ENCODE assay signal across 37 cellular contexts in the genomic region with DNA sequence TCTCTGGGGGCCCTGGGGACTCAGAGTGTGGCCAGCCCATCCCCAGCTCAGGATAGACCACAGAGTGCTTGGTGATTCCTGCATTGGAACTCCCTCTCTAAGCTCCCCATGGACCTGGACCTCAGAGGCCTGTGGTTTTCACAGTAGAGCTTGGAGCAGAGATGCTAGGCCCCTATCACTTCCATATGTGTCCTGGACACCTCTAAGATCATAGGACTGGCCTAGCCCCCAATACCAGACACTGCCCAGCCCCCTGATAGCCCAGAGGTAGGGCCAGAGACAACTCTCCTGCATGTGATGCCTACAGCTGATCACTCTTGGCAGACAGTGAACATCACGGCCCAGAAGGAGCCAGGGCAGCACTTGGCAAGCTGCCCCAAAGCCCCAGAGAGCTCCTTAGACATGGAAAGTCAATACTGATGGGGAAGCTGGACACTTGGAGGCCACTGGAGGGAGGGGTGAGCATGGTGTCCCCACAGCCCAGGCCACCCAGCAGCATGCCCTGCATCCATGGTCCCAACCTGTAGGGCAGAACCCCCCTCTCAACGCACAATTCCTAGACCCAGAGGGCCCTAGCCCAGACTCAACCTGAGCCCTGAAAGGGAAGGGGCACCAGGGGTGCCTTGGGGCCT. TPM values are rescaled to one million over a fixed set of nuclear protein-coding genes. Genes with fewer than 3 reads are reported as not detected.
"Had no signal": no experiment of that assay in that cellular context is flagged by ENCODE, and none has a peak within 500 bp of the region (broad histone marks: within the 10 kb centered on the region; RNA-seq: fewer than 3 reads in every experiment).

No MANE protein-coding gene starts in this region.

- H3K9me3 Mint-ChIP-seq: activated B cell treated with CpG ODN at 0.5 μM for 24 hours; activated CD4-positive, alpha-beta memory T cell treated with anti-CD3 and anti-CD28 coated beads for 36 hours; activated CD4-positive, alpha-beta T cell treated with anti-CD3 and anti-CD28 coated beads, Interleukin-2, amount 10 ng/mL, durations not matched to agents 24 days and 14 days; activated naive CD4-positive, alpha-beta T cell treated with anti-CD3 and anti-CD28 coated beads for 36 hours; activated naive CD4-positive, alpha-beta T cell treated with anti-CD3 and anti-CD28 coated beads, Interleukin-2, amount 50 U/mL, for 72 hours; activated naive CD8-positive, alpha-beta T cell treated with anti-CD3 and anti-CD28 coated beads for 36 hours; activated T-cell treated with anti-CD3 and anti-CD28 coated beads, Interleukin-2, amount 50 U/mL, for 4 hours; activated T-cell treated with anti-CD3 and anti-CD28 coated beads, Interleukin-2, amount 50 U/mL, for 72 hours; activated T-helper 1 cell treated with anti-CD3 and anti-CD28 coated beads, Interleukin-12 subunit alpha, Interleukin-12 subunit beta, Interleukin-2, Interleukin-4 antibody, amounts not matched to agents 30 ng/mL and 10 ng/mL and 1 ng/mL, durations not matched to agents 14 hours and 24 hours and 36 hours; activated T-helper 17 cell treated with anti-CD3 and anti-CD28 coated beads, Interleukin-2, amount 50 U/mL, for 72 hours; brain; central memory CD8-positive, alpha-beta T cell; T-helper 1 cell treated with Interleukin-12 subunit alpha and Interleukin-12 subunit beta and Interleukin-4 antibody, amounts not matched to agents 30 μg/mL and 1 μg/mL, for 36 hours; T-helper 2 cell treated with Interferon-gamma antibody and Interleukin-4, amounts not matched to agents 5 μg/mL and 100 μg/mL, for 36 hours had no signal

- H3K27me3 Mint-ChIP-seq: activated CD4-positive, alpha-beta T cell treated with anti-CD3 and anti-CD28 coated beads, Interleukin-2, amount 10 ng/mL, durations not matched to agents 24 days and 14 days; activated T-helper 17 cell treated with anti-CD3 and anti-CD28 coated beads, Interleukin-2, amount 50 U/mL, for 72 hours had no signal

- H3K36me3 ChIP-seq: ascending aorta, cardiac muscle cell had no signal

- H3K4me3 Mint-ChIP-seq: activated B cell treated with CpG ODN at 0.5 μM for 24 hours; activated CD4-positive, alpha-beta memory T cell treated with anti-CD3 and anti-CD28 coated beads for 36 hours; activated CD4-positive, alpha-beta T cell treated with anti-CD3 and anti-CD28 coated beads, Interleukin-2, amount 10 ng/mL, durations not matched to agents 24 days and 14 days; activated naive CD4-positive, alpha-beta T cell treated with anti-CD3 and anti-CD28 coated beads for 36 hours; activated naive CD8-positive, alpha-beta T cell treated with anti-CD3 and anti-CD28 coated beads for 36 hours; activated T-cell treated with anti-CD3 and anti-CD28 coated beads, Interleukin-2, amount 50 U/mL, for 4 hours; activated T-cell treated with anti-CD3 and anti-CD28 coated beads, Interleukin-2, amount 50 U/mL, for 72 hours; activated T-helper 1 cell treated with anti-CD3 and anti-CD28 coated beads, Interleukin-12 subunit alpha, Interleukin-12 subunit beta, Interleukin-2, Interleukin-4 antibody, amounts not matched to agents 30 ng/mL and 10 ng/mL and 1 ng/mL, durations not matched to agents 14 hours and 24 hours and 36 hours; activated T-helper 17 cell treated with anti-CD3 and anti-CD28 coated beads, Interleukin-2, amount 50 U/mL, for 72 hours; brain; central memory CD8-positive, alpha-beta T cell; T-helper 1 cell treated with Interleukin-12 subunit alpha and Interleukin-12 subunit beta and Interleukin-4 antibody, amounts not matched to agents 30 μg/mL and 1 μg/mL, for 36 hours; T-helper 2 cell treated with Interferon-gamma antibody and Interleukin-4, amounts not matched to agents 5 μg/mL and 100 μg/mL, for 36 hours had no signal

- H3K27ac ChIP-seq: ascending aorta, cardiac muscle cell, VCaP had no signal

- DNase-seq: activated B cell treated with CpG ODN at 0.5 μM for 24 hours; activated CD4-positive, alpha-beta T cell treated with anti-CD3 and anti-CD28 coated beads for 4 hours; activated CD4-positive, alpha-beta T cell treated with anti-CD3 and anti-CD28 coated beads, Interleukin-2, amount 10 ng/mL, durations not matched to agents 24 days and 14 days; activated CD4-positive, alpha-beta T cell treated with anti-CD3 and anti-CD28 coated beads, Interleukin-2, amount 50 U/mL, for 1 hour; activated CD4-positive, alpha-beta T cell treated with anti-CD3 and anti-CD28 coated beads, Interleukin-2, amount 50 U/mL, for 4 hours; activated CD4-positive, CD25-positive, alpha-beta regulatory T cell treated with anti-CD3 and anti-CD28 coated beads, Interleukin-2, amount 50 U/mL, for 72 hours; activated effector memory CD4-positive, alpha-beta T cell treated with anti-CD3 and anti-CD28 coated beads, Interleukin-2, amount 50 U/mL, for 16 hours; activated gamma-delta T cell treated with Interleukin-2 at 50 U/mL for 16 hours; activated naive CD4-positive, alpha-beta T cell; activated naive CD4-positive, alpha-beta T cell treated with anti-CD3 and anti-CD28 coated beads, Interleukin-2, amount 50 U/mL, for 16 hours; activated T-cell treated with anti-CD3 and anti-CD28 coated beads for 4 hours; activated T-cell treated with anti-CD3 and anti-CD28 coated beads, Interleukin-2, amount 50 U/mL, for 1 hour; activated T-cell treated with anti-CD3 and anti-CD28 coated beads, Interleukin-2, amount 50 U/mL, for 4 hours; amygdala; anterior cingulate cortex; caudate nucleus; cerebellar nuclear complex; T-helper 1 cell; T-helper 2 cell; T-helper 9 cell had no signal

- H3K27me3 ChIP-seq: ascending aorta, cardiac muscle cell had no signal

- H3K4me1 ChIP-seq: ascending aorta had no signal

- H3K36me3 Mint-ChIP-seq: activated CD4-positive, alpha-beta memory T cell treated with anti-CD3 and anti-CD28 coated beads for 36 hours; activated naive CD4-positive, alpha-beta T cell treated with anti-CD3 and anti-CD28 coated beads, Interleukin-2, amount 50 U/mL, for 72 hours; activated naive CD8-positive, alpha-beta T cell treated with anti-CD3 and anti-CD28 coated beads for 36 hours; brain had no signal

- H3K9me3 ChIP-seq: ascending aorta had no signal

- H3K27ac Mint-ChIP-seq: activated B cell treated with CpG ODN at 0.5 μM for 24 hours; activated CD4-positive, alpha-beta memory T cell treated with anti-CD3 and anti-CD28 coated beads for 36 hours; activated CD4-positive, alpha-beta T cell treated with anti-CD3 and anti-CD28 coated beads, Interleukin-2, amount 10 ng/mL, durations not matched to agents 24 days and 14 days; activated naive CD4-positive, alpha-beta T cell treated with anti-CD3 and anti-CD28 coated beads for 36 hours; activated naive CD4-positive, alpha-beta T cell treated with anti-CD3 and anti-CD28 coated beads, Interleukin-2, amount 50 U/mL, for 72 hours; activated naive CD8-positive, alpha-beta T cell treated with anti-CD3 and anti-CD28 coated beads for 36 hours; activated T-cell treated with anti-CD3 and anti-CD28 coated beads, Interleukin-2, amount 50 U/mL, for 72 hours; activated T-helper 1 cell treated with anti-CD3 and anti-CD28 coated beads, Interleukin-12 subunit alpha, Interleukin-12 subunit beta, Interleukin-2, Interleukin-4 antibody, amounts not matched to agents 30 ng/mL and 10 ng/mL and 1 ng/mL, durations not matched to agents 14 hours and 24 hours and 36 hours; activated T-helper 17 cell treated with anti-CD3 and anti-CD28 coated beads, Interleukin-2, amount 50 U/mL, for 72 hours; brain; T-helper 1 cell treated with Interleukin-12 subunit alpha and Interleukin-12 subunit beta and Interleukin-4 antibody, amounts not matched to agents 30 μg/mL and 1 μg/mL, for 36 hours; T-helper 2 cell treated with Interferon-gamma antibody and Interleukin-4, amounts not matched to agents 5 μg/mL and 100 μg/mL, for 36 hours had no signal

- H3K4me1 Mint-ChIP-seq: activated B cell treated with CpG ODN at 0.5 μM for 24 hours; activated CD4-positive, alpha-beta T cell treated with anti-CD3 and anti-CD28 coated beads, Interleukin-2, amount 10 ng/mL, durations not matched to agents 24 days and 14 days; activated T-helper 17 cell treated with anti-CD3 and anti-CD28 coated beads, Interleukin-2, amount 50 U/mL, for 72 hours; brain; central memory CD8-positive, alpha-beta T cell had no signal

- H3K4me3 ChIP-seq: ascending aorta, cardiac muscle cell had no signal

RNA-seq across cellular contexts. Expression of a gene that starts 27.1 kb away (rescaled TPM):
- total RNA-seq: activated B cell treated with CpG ODN at 0.5 μM for 24 hours, ascending aorta, bronchial epithelial cell, cardiac muscle cell, chondrocyte had no signal
- polyA plus RNA-seq: cardiac muscle cell had no signal

RNA-seq across cellular contexts. Expression of a gene that starts 44.7 kb away (rescaled TPM):
- total RNA-seq: activated B cell treated with CpG ODN at 0.5 μM for 24 hours; activated CD4-positive, alpha-beta memory T cell treated with anti-CD3 and anti-CD28 coated beads for 36 hours; activated CD4-positive, alpha-beta T cell treated with anti-CD3 and anti-CD28 coated beads, Interleukin-2, amount 10 ng/mL, durations not matched to agents 24 days and 14 days; activated CD8-positive, alpha-beta memory T cell treated with anti-CD3 and anti-CD28 coated beads for 36 hours; activated naive CD4-positive, alpha-beta T cell treated with anti-CD3 and anti-CD28 coated beads for 36 hours; activated naive CD4-positive, alpha-beta T cell treated with anti-CD3 and anti-CD28 coated beads, Interleukin-2, amount 50 U/mL, for 72 hours; activated naive CD8-positive, alpha-beta T cell treated with anti-CD3 and anti-CD28 coated beads for 36 hours; activated T-cell treated with anti-CD3 and anti-CD28 coated beads, Interleukin-2, amount 50 U/mL, for 4 hours; activated T-cell treated with anti-CD3 and anti-CD28 coated beads, Interleukin-2, amount 50 U/mL, for 72 hours; activated T-helper 1 cell treated with anti-CD3 and anti-CD28 coated beads, Interleukin-12 subunit alpha, Interleukin-12 subunit beta, Interleukin-2, Interleukin-4 antibody, amounts not matched to agents 30 ng/mL and 10 ng/mL and 1 ng/mL, durations not matched to agents 14 hours and 24 hours and 36 hours; activated T-helper 17 cell treated with anti-CD3 and anti-CD28 coated beads, Interleukin-2, amount 50 U/mL, for 72 hours; ascending aorta; bronchial epithelial cell; cardiac muscle cell; chondrocyte had no signal
- polyA plus RNA-seq: cardiac muscle cell had no signal

RNA-seq across cellular contexts. Expression of a gene that starts 52.5 kb away (rescaled TPM):
- total RNA-seq: activated B cell treated with CpG ODN at 0.5 μM for 24 hours; activated CD4-positive, alpha-beta memory T cell treated with anti-CD3 and anti-CD28 coated beads for 36 hours; activated CD4-positive, alpha-beta T cell treated with anti-CD3 and anti-CD28 coated beads, Interleukin-2, amount 10 ng/mL, durations not matched to agents 24 days and 14 days; activated CD8-positive, alpha-beta memory T cell treated with anti-CD3 and anti-CD28 coated beads for 36 hours; activated naive CD4-positive, alpha-beta T cell treated with anti-CD3 and anti-CD28 coated beads for 36 hours; activated naive CD4-positive, alpha-beta T cell treated with anti-CD3 and anti-CD28 coated beads, Interleukin-2, amount 50 U/mL, for 72 hours; activated naive CD8-positive, alpha-beta T cell treated with anti-CD3 and anti-CD28 coated beads for 36 hours; activated T-cell treated with anti-CD3 and anti-CD28 coated beads, Interleukin-2, amount 50 U/mL, for 4 hours; activated T-cell treated with anti-CD3 and anti-CD28 coated beads, Interleukin-2, amount 50 U/mL, for 72 hours; activated T-helper 1 cell treated with anti-CD3 and anti-CD28 coated beads, Interleukin-12 subunit alpha, Interleukin-12 subunit beta, Interleukin-2, Interleukin-4 antibody, amounts not matched to agents 30 ng/mL and 10 ng/mL and 1 ng/mL, durations not matched to agents 14 hours and 24 hours and 36 hours; activated T-helper 17 cell treated with anti-CD3 and anti-CD28 coated beads, Interleukin-2, amount 50 U/mL, for 72 hours; ascending aorta; bronchial epithelial cell; cardiac muscle cell; chondrocyte had no signal
